Comparison of ENCODE assay signal across 12 cellular contexts in the genomic region with DNA sequence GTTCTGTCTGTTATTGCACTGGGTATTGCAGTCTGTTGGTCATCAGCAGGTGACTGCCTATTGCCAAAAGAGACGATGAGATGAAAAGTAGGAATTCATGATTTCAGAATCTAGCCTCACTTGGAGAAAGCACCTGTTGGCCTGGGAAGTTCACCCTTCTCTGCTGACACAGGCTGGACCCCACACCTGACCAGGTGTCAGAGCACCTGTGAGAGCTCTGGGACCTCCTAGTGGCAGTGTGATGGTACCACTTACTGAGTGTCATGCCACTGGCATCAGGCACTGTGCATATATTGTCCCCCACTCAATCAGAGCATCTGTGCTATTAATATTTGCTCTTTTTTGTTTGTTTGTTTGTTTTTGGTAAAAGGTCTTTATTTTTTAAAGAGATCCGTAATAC.
DNase-seq lines count a peak whose midpoint lies in the region; ATAC-seq and TF ChIP-seq lines count a peak whose summit lies in the region.
"Had no signal": no experiment of that assay in that cellular context is flagged by ENCODE, and none has a peak within 500 bp of the region (broad histone marks: within the 10 kb centered on the region; RNA-seq: fewer than 3 reads in every experiment).

No MANE protein-coding gene starts in this region.

- no peak overlapping the region for H3K4me3 ChIP-seq in spleen
- H3K4me3 ChIP-seq: cardiac muscle cell had no signal

- peak overlapping the region in 7 of 8 donors; percentile 49 to 93 (median 86) for H3K27ac ChIP-seq in spleen

- TF ChIP-seq CTCF in spleen (IDR thresholded peaks at IDR 0.05 in 8 of 11, conservative IDR thresholded peaks at IDR 0.05 in 3 of 11) (peak in 2 of 11 experiments; percentile 16 to 24), mesothelial cell of epicardium (IDR thresholded peaks at IDR 0.05; ENCODE audit: unreplicated experiment) (no peak)

- H3K4me1 Mint-ChIP-seq in activated CD4-positive, alpha-beta T cell treated with anti-CD3 and anti-CD28 coated beads, Interleukin-2, amount 10 ng/mL, durations not matched to agents 24 days and 14 days, result peaks cover 83% of the 10 kb centered on the region
- peaks cover 61 to 81% of the 10 kb centered on the region in 2 donors for H3K4me1 Mint-ChIP-seq in effector memory CD8-positive, alpha-beta T cell (ENCODE audit: low read depth in 2 of 2)
- peaks cover 24% of the 10 kb centered on the region for H3K4me1 Mint-ChIP-seq in mesothelial cell of epicardium

- H3K27ac Mint-ChIP-seq in activated CD4-positive, alpha-beta T cell treated with anti-CD3 and anti-CD28 coated beads, Interleukin-2, amount 10 ng/mL, durations not matched to agents 24 days and 14 days, result peak overlapping the region; percentile 49
- H3K27ac Mint-ChIP-seq in effector memory CD8-positive, alpha-beta T cell, result peak overlapping the region; percentile 91 to 98
- no peak overlapping the region for H3K27ac Mint-ChIP-seq in mesothelial cell of epicardium
- H3K27ac Mint-ChIP-seq: HFFc6 had no signal

- no peaks in the 10 kb centered on the region for H3K27me3 Mint-ChIP-seq in activated CD4-positive, alpha-beta T cell treated with anti-CD3 and anti-CD28 coated beads, Interleukin-2, amount 10 ng/mL, durations not matched to agents 24 days and 14 days
- H3K27me3 Mint-ChIP-seq in effector memory CD8-positive, alpha-beta T cell, result no peaks in the 10 kb centered on the region
- H3K27me3 Mint-ChIP-seq in mesothelial cell of epicardium (ENCODE audit: low read depth), result no peaks in the 10 kb centered on the region

- TF ChIP-seq POLR2A in spleen (IDR thresholded peaks at IDR 0.05), result no peak

- H3K27me3 ChIP-seq in spleen (replicated peaks in 1 of 7), result no peaks in the 10 kb centered on the region
- H3K27me3 ChIP-seq: cardiac muscle cell had no signal

- intact Hi-C loops in activated CD4-positive, alpha-beta T cell treated with anti-CD3 and anti-CD28 coated beads, Interleukin-2, amount 10 ng/mL, durations not matched to agents 24 days and 14 days (cut with micrococcal nuclease), result loop anchor here (5.0 kb wide), 1 partner anchor 221 kb away; no protein-coding TSS in a partner anchor
- intact Hi-C loops in spleen (cut with DNase I; ENCODE audit: low total_unique reads) (loop anchor here (10.0 kb wide), 1 partner anchor 63 kb away; a partner anchor contains a TSS), posterior cingulate gyrus (cut with DNase I) (no loop called here)

- no peaks in the 10 kb centered on the region for H3K9me3 ChIP-seq in spleen

- H3K4me1 ChIP-seq in spleen, result peaks cover 82 to 100% (median 100%) of the 10 kb centered on the region in 6 donors

- no peak for ATAC-seq in effector memory CD8-positive, alpha-beta T cell (replicated peaks)
- ATAC-seq in HG02885 (IDR thresholded peaks at IDR 0.05; ENCODE audit: poor library complexity, unreplicated experiment), result no peak

- H3K36me3 Mint-ChIP-seq in activated CD4-positive, alpha-beta T cell treated with anti-CD3 and anti-CD28 coated beads, Interleukin-2, amount 10 ng/mL, durations not matched to agents 24 days and 14 days (ENCODE audit: low read depth), result peaks cover 7% of the 10 kb centered on the region
- H3K36me3 Mint-ChIP-seq in effector memory CD8-positive, alpha-beta T cell (ENCODE audit: insufficient read depth), result peaks cover 20% of the 10 kb centered on the region
- H3K36me3 Mint-ChIP-seq in mesothelial cell of epicardium, result no peaks in the 10 kb centered on the region

- no peak for DNase-seq in activated CD4-positive, alpha-beta T cell treated with anti-CD3 and anti-CD28 coated beads, Interleukin-2, amount 10 ng/mL, durations not matched to agents 24 days and 14 days
- no peak for DNase-seq in activated CD4-positive, alpha-beta T cell treated with anti-CD3 and anti-CD28 coated beads, Interleukin-2, amount 50 U/mL, for 48 hours
- DNase-seq in NCI-H226, result peak; percentile 1
- DNase-seq in effector memory CD8-positive, alpha-beta T cell, result no peak
- DNase-seq in spleen, result no peak
- DNase-seq in posterior cingulate gyrus, result no peak
- DNase-seq in mesothelial cell of epicardium (ENCODE audit: low spot score in 2 of 2, unreplicated experiment in 2 of 2), result no peak
- DNase-seq: HFFc6, hypothalamus, NCI-H526 treated with DMSO at 0.1 percent for 48 hours had no signal

- WGBS in spleen, 5 donors, result 71 to 95% (median 83%) methylated on average over 2 of the region's 2 CpGs

- H3K4me3 Mint-ChIP-seq in activated CD4-positive, alpha-beta T cell treated with anti-CD3 and anti-CD28 coated beads, Interleukin-2, amount 10 ng/mL, durations not matched to agents 24 days and 14 days, result no peak overlapping the region
- H3K4me3 Mint-ChIP-seq in effector memory CD8-positive, alpha-beta T cell, result peak overlapping the region; percentile 59 to 80
- H3K4me3 Mint-ChIP-seq in mesothelial cell of epicardium, result no peak overlapping the region
- H3K4me3 Mint-ChIP-seq: HFFc6 had no signal

- no peaks in the 10 kb centered on the region for H3K36me3 ChIP-seq in spleen
- H3K36me3 ChIP-seq: cardiac muscle cell had no signal

- H3K9me3 Mint-ChIP-seq in activated CD4-positive, alpha-beta T cell treated with anti-CD3 and anti-CD28 coated beads, Interleukin-2, amount 10 ng/mL, durations not matched to agents 24 days and 14 days, result no peaks in the 10 kb centered on the region
- H3K9me3 Mint-ChIP-seq in effector memory CD8-positive, alpha-beta T cell, result peaks cover 0 to 2% of the 10 kb centered on the region in 2 donors
- no peaks in the 10 kb centered on the region for H3K9me3 Mint-ChIP-seq in mesothelial cell of epicardium
- H3K9me3 Mint-ChIP-seq: HFFc6 had no signal

Comparison
In these comparisons a context has a peak if more than half of its experiments do, and no peak if none do; other contexts are left out.
1. H3K4me3 Mint-ChIP-seq: peak in effector memory CD8-positive, alpha-beta T cell (2 of 2); none in activated CD4-positive, alpha-beta T cell treated with anti-CD3 and anti-CD28 coated beads, Interleukin-2, amount 10 ng/mL, durations not matched to agents 24 days and 14 days (single experiment) and mesothelial cell of epicardium (single experiment).